18 cellular contexts compared by ENCODE assay signal in the genomic region with DNA sequence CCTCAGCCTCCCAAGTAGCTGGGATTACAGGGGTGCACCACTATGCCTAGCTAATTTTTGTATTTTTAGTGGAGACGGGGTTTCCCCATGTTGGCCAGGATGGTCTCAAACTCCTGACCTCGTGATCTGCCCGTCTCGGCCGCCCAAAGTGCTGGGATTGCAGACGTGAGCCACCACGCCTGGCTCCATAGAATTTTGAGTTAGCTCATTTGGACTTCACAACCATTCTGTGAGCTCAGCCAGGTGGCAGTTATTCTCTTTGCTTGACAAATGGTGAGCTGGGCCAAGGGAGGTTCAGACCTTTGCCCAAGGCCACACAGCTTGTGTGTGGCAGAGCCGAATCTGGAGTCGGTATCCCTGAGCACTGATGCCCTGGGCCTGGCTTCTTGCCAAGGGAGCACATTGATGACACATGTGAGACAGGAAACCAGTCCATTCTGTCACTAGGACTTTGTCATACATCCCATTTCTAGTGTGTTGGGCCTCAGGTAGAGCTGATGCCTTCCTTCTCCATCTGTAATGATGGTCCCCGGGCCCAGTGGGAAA.
"Had no signal": no experiment of that assay in that cellular context is flagged by ENCODE, and none has a peak within 500 bp of the region (broad histone marks: within the 10 kb centered on the region; RNA-seq: fewer than 3 reads in every experiment).

No MANE protein-coding gene starts in this region.

- H3K27ac ChIP-seq: brain microvascular endothelial cell, esophagus squamous epithelium, psoas muscle, suprapubic skin had no signal

- H3K4me3 ChIP-seq: esophagus squamous epithelium, mucosa of descending colon, psoas muscle, suprapubic skin had no signal

- ATAC-seq: activated CD8-positive, alpha-beta memory T cell treated with anti-CD3 and anti-CD28 coated beads, Interleukin-2, amount 10 ng/mL, durations not matched to agents 7 days and 5 days; activated naive CD4-positive, alpha-beta T cell treated with anti-CD3 and anti-CD28 coated beads, Interleukin-2, amount 50 U/mL, for 72 hours; activated T-cell treated with anti-CD3 and anti-CD28 coated beads, Interleukin-2, amount 50 U/mL, for 4 hours; left colon; mucosa of descending colon; naive thymus-derived CD8-positive, alpha-beta T cell; psoas muscle; stimulated activated naive CD8-positive, alpha-beta T cell treated with anti-CD3 and anti-CD28 coated beads, Interleukin-15, Interleukin-2, amounts not matched to agents 100 U/mL and 50 U/mL, for 24 hours had no signal

- FAIRE-seq: endometrium had no signal

- H3K4me1 ChIP-seq: esophagus squamous epithelium, psoas muscle, suprapubic skin had no signal

- H3K9me3 ChIP-seq: esophagus squamous epithelium, mucosa of descending colon, psoas muscle, suprapubic skin had no signal

- H3K36me3 ChIP-seq: brain microvascular endothelial cell, esophagus squamous epithelium, suprapubic skin had no signal

- H3K27me3 ChIP-seq: brain microvascular endothelial cell, esophagus squamous epithelium, suprapubic skin had no signal

- DNase-seq: activated CD4-positive, alpha-beta T cell treated with anti-CD3 and anti-CD28 coated beads, Interleukin-2, amount 50 U/mL, for 1 hour; activated CD4-positive, CD25-positive, alpha-beta regulatory T cell; activated CD8-positive, alpha-beta memory T cell treated with anti-CD3 and anti-CD28 coated beads, Interleukin-2, amount 10 ng/mL, durations not matched to agents 7 days and 5 days; activated effector memory CD4-positive, alpha-beta T cell treated with anti-CD3 and anti-CD28 coated beads, Interleukin-2, amount 50 U/mL, for 16 hours; activated T-cell treated with anti-CD3 and anti-CD28 coated beads, Interleukin-2, amount 50 U/mL, for 4 hours; brain microvascular endothelial cell; esophagus squamous epithelium; head of caudate nucleus; left colon; mammary epithelial cell; mucosa of descending colon; naive thymus-derived CD8-positive, alpha-beta T cell; psoas muscle; stimulated activated CD4-positive, alpha-beta T cell treated with anti-CD3 and anti-CD28 coated beads, Interleukin-2, amount 100 ng/mL, for 48 hours; stimulated activated naive CD8-positive, alpha-beta T cell treated with anti-CD3 and anti-CD28 coated beads, Interleukin-15, Interleukin-2, amounts not matched to agents 100 U/mL and 50 U/mL, for 24 hours had no signal
